22 cellular contexts compared by ENCODE assay signal in the genomic region with DNA sequence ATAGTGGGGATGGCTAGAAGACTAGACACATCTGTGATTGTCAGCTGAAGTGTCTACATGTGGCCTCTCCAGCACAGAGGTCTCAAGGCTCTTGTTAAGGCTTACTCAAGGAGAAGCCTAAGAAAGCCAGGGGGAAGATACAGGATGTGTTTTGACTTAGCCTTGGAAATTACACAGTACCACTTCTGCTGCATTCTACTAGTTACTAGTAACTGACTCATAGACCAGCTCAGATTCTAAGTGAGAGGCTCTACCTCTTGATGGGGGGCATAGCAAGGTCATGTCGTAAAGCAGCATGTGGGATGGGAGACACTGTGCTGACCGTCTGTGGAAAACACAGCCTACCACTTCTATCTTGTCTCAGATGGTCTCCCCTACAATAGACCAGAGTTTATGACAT.
DNase-seq lines count a peak whose midpoint lies in the region; ATAC-seq, FAIRE-seq and TF ChIP-seq lines count a peak whose summit lies in the region.
"Had no signal": no experiment of that assay in that cellular context is flagged by ENCODE, and none has a peak within 500 bp of the region (broad histone marks: within the 10 kb centered on the region; RNA-seq: fewer than 3 reads in every experiment).

No MANE protein-coding gene starts in this region.

- no peaks in the 10 kb centered on the region for H3K4me1 ChIP-seq in left ventricle myocardium inferior

- no peak for FAIRE-seq in bronchial epithelial cell (lab: Jason Lieb, UNC)

- no peaks in the 10 kb centered on the region for H3K4me1 Mint-ChIP-seq in activated naive CD8-positive, alpha-beta T cell treated with anti-CD3 and anti-CD28 coated beads, Interleukin-2, amount 50 U/mL, for 24 hours
- H3K4me1 Mint-ChIP-seq in activated naive CD8-positive, alpha-beta T cell treated with anti-CD3 and anti-CD28 coated beads for 36 hours = no peaks in the 10 kb centered on the region
- H3K4me1 Mint-ChIP-seq: activated CD4-positive, alpha-beta T cell treated with anti-CD3 and anti-CD28 coated beads for 36 hours; natural killer cell; T-cell had no signal

- no peaks in the 10 kb centered on the region for H3K9me3 Mint-ChIP-seq in activated naive CD8-positive, alpha-beta T cell treated with anti-CD3 and anti-CD28 coated beads, Interleukin-2, amount 50 U/mL, for 24 hours
- peaks cover 1% of the 10 kb centered on the region for H3K9me3 Mint-ChIP-seq in activated naive CD8-positive, alpha-beta T cell treated with anti-CD3 and anti-CD28 coated beads for 36 hours
- H3K9me3 Mint-ChIP-seq: natural killer cell, T-cell had no signal

- peaks cover 7% of the 10 kb centered on the region for H3K27me3 Mint-ChIP-seq in activated naive CD8-positive, alpha-beta T cell treated with anti-CD3 and anti-CD28 coated beads, Interleukin-2, amount 50 U/mL, for 24 hours
- peaks cover 3% of the 10 kb centered on the region for H3K27me3 Mint-ChIP-seq in activated naive CD8-positive, alpha-beta T cell treated with anti-CD3 and anti-CD28 coated beads for 36 hours

- peak; percentile 20 for ATAC-seq in activated naive CD8-positive, alpha-beta T cell treated with anti-CD3 and anti-CD28 coated beads, Interleukin-2, amount 50 U/mL, for 24 hours
- ATAC-seq: activated CD4-positive, alpha-beta T cell treated with anti-CD3 and anti-CD28 coated beads for 36 hours; natural killer cell; right cardiac atrium; T-cell had no signal

- no peak overlapping the region for H3K27ac ChIP-seq in left ventricle myocardium inferior (replicated peaks)
- H3K27ac ChIP-seq: C4-2B, cardiac muscle cell, epithelial cell of prostate, ovary had no signal

- no peak overlapping the region for H3K4me3 ChIP-seq in bronchial epithelial cell (ENCODE audit: low read depth, low read length)
- H3K4me3 ChIP-seq in left ventricle myocardium inferior = no peak overlapping the region
- H3K4me3 ChIP-seq: cardiac muscle cell, ovary had no signal

- H3K4me3 Mint-ChIP-seq in activated naive CD8-positive, alpha-beta T cell treated with anti-CD3 and anti-CD28 coated beads, Interleukin-2, amount 50 U/mL, for 24 hours = no peak overlapping the region
- no peak overlapping the region for H3K4me3 Mint-ChIP-seq in activated naive CD8-positive, alpha-beta T cell treated with anti-CD3 and anti-CD28 coated beads for 36 hours
- H3K4me3 Mint-ChIP-seq: activated CD4-positive, alpha-beta T cell treated with anti-CD3 and anti-CD28 coated beads for 36 hours; natural killer cell; T-cell had no signal

- TF ChIP-seq CTCF in bronchial epithelial cell (IDR thresholded peaks at IDR 0.05; ENCODE audit: insufficient read depth, low read length, severe bottlenecking) (no peak), left ventricle myocardium inferior (IDR thresholded peaks at IDR 0.05; ENCODE audit: borderline replicate concordance) (no peak)

- no peaks in the 10 kb centered on the region for H3K27me3 ChIP-seq in bronchial epithelial cell (ENCODE audit: control insufficient read depth, insufficient read depth, low read length)
- no peaks in the 10 kb centered on the region for H3K27me3 ChIP-seq in left ventricle myocardium inferior (ENCODE audit: low read depth)
- H3K27me3 ChIP-seq: cardiac muscle cell, ovary had no signal

- H3K27ac Mint-ChIP-seq in activated naive CD8-positive, alpha-beta T cell treated with anti-CD3 and anti-CD28 coated beads, Interleukin-2, amount 50 U/mL, for 24 hours = no peak overlapping the region
- no peak overlapping the region for H3K27ac Mint-ChIP-seq in activated naive CD8-positive, alpha-beta T cell treated with anti-CD3 and anti-CD28 coated beads for 36 hours
- H3K27ac Mint-ChIP-seq: activated CD4-positive, alpha-beta T cell treated with anti-CD3 and anti-CD28 coated beads for 36 hours; natural killer cell; T-cell had no signal

- H3K36me3 Mint-ChIP-seq in activated naive CD8-positive, alpha-beta T cell treated with anti-CD3 and anti-CD28 coated beads, Interleukin-2, amount 50 U/mL, for 24 hours (ENCODE audit: low read depth) = no peaks in the 10 kb centered on the region
- H3K36me3 Mint-ChIP-seq in activated naive CD8-positive, alpha-beta T cell treated with anti-CD3 and anti-CD28 coated beads for 36 hours = no peaks in the 10 kb centered on the region
- H3K36me3 Mint-ChIP-seq: natural killer cell, T-cell had no signal

- no peaks in the 10 kb centered on the region for H3K36me3 ChIP-seq in bronchial epithelial cell (ENCODE audit: control insufficient read depth, insufficient read depth, low read length)
- H3K36me3 ChIP-seq in left ventricle myocardium inferior = no peaks in the 10 kb centered on the region
- H3K36me3 ChIP-seq: cardiac muscle cell, ovary had no signal

- intact Hi-C loops in left ventricle myocardium inferior (cut with micrococcal nuclease) = no loop called here

- DNase-seq in activated naive CD8-positive, alpha-beta T cell treated with anti-CD3 and anti-CD28 coated beads, Interleukin-2, amount 50 U/mL, for 24 hours = no peak
- no peak for DNase-seq in activated naive CD8-positive, alpha-beta T cell treated with anti-CD3 and anti-CD28 coated beads for 36 hours
- DNase-seq in NCI-H226 (peak; percentile 11), bronchial epithelial cell (ENCODE audit: low read depth) (peak; percentile 53), pons (ENCODE audit: low spot score) (no peak), left ventricle myocardium inferior (no peak), NCI-H748 treated with DMSO at 0.1 percent for 48 hours (lab: John Stamatoyannopoulos, UW) (no peak), cerebellum (ENCODE audit: low spot score) (no peak)
- DNase-seq: activated CD4-positive, alpha-beta T cell treated with anti-CD3 and anti-CD28 coated beads for 36 hours; GDM1; Karpas-422; natural killer cell; NCI-H1048; NCI-H2029; ovary; right cardiac atrium; Right ventricle myocardium superior; substantia nigra; T-cell had no signal

- H3K9me3 ChIP-seq in left ventricle myocardium inferior (replicated peaks) = peaks cover 3% of the 10 kb centered on the region
- H3K9me3 ChIP-seq: ovary had no signal

Comparison
In these comparisons a context has a peak if more than half of its experiments do, and no peak if none do; other contexts are left out.
1. DNase-seq: peak in NCI-H226 (single experiment) and bronchial epithelial cell (single experiment); none in activated naive CD8-positive, alpha-beta T cell treated with anti-CD3 and anti-CD28 coated beads, Interleukin-2, amount 50 U/mL, for 24 hours (single experiment), activated naive CD8-positive, alpha-beta T cell treated with anti-CD3 and anti-CD28 coated beads for 36 hours (single experiment), pons (single experiment), left ventricle myocardium inferior (single experiment), NCI-H748 treated with DMSO at 0.1 percent for 48 hours (single experiment) and cerebellum (single experiment).